Comparison of ENCODE assay signal across 24 cellular contexts in genomic region chr3:97689962-97690361, GRCh38.
"Had no signal": no experiment of that assay in that cellular context is flagged by ENCODE, and none has a peak within 500 bp of the region (broad histone marks: within the 10 kb centered on the region; RNA-seq: fewer than 3 reads in every experiment).

No MANE protein-coding gene starts in this region.

- H2AFZ ChIP-seq: neural progenitor cell, parathyroid adenoma had no signal

- DNase-seq: dorsolateral prefrontal cortex; effector CD4-positive, alpha-beta T cell; foreskin melanocyte; glutamatergic neuron; heart right ventricle; hippocampal formation; left cardiac atrium; left lung; mesenchymal stem cell; mucosa of descending colon; naive thymus-derived CD4-positive, alpha-beta T cell; stimulated activated CD4-positive, alpha-beta T cell treated with anti-CD3 and anti-CD28 coated beads, Interleukin-2, amount 100 ng/mL, for 48 hours; stimulated activated naive B cell treated with anti-CD40 and anti-IgM and Interleukin-4, amounts not matched to agents 10 μg/mL and 1 μg/mL and 100 μg/mL, for 72 hours; upper lobe of left lung; uterus had no signal

- H3K27ac ChIP-seq: dorsolateral prefrontal cortex, epithelial cell of prostate, heart right ventricle, left lung, neural progenitor cell, parathyroid adenoma, thoracic aorta, tibial nerve, upper lobe of left lung, uterus had no signal

- H3K4me1 ChIP-seq: heart right ventricle, left lung, neural progenitor cell, parathyroid adenoma, tibial nerve, upper lobe of left lung, uterus had no signal

- H3K27me3 ChIP-seq: dorsolateral prefrontal cortex, left lung, neural progenitor cell, tibial nerve, upper lobe of left lung, uterus had no signal

- H3K9ac ChIP-seq: neural progenitor cell, parathyroid adenoma had no signal

- H3K79me2 ChIP-seq: parathyroid adenoma had no signal

- FAIRE-seq: colon, islet of Langerhans had no signal

- ATAC-seq: esophagus mucosa; heart right ventricle; left cardiac atrium; left lung; mucosa of descending colon; naive thymus-derived CD4-positive, alpha-beta T cell; sciatic nerve; stimulated activated naive B cell treated with anti-CD40 and anti-IgM and Interleukin-4, amounts not matched to agents 10 μg/mL and 1 μg/mL and 100 μg/mL, for 72 hours had no signal

- H3K9me3 ChIP-seq: heart right ventricle, left lung, mucosa of descending colon, thoracic aorta, tibial nerve, upper lobe of left lung, uterus had no signal

- H3K4me3 ChIP-seq: dorsolateral prefrontal cortex, heart right ventricle, left lung, mucosa of descending colon, neural progenitor cell, thoracic aorta, tibial nerve, upper lobe of left lung, uterus had no signal

- H3K4me2 ChIP-seq: neural progenitor cell had no signal

- H3K36me3 ChIP-seq: heart right ventricle, left lung, neural progenitor cell, thoracic aorta, tibial nerve, upper lobe of left lung, uterus had no signal
